1 cellular context compared by ENCODE assay signal in genomic region chr6:85641522-85641915, GRCh38.
TF ChIP-seq lines count a peak whose summit lies in the region.

No MANE protein-coding gene starts in this region.

TF ChIP-seq in IMR-90, 13 proteins besides CTCF, POLR2A, EP300 and RAD21 (continued from another document):
- no peak for TF ChIP-seq USF2 (IDR thresholded peaks at IDR 0.05; ENCODE audit: low read depth, low read length)
- no peak for TF ChIP-seq RFX5 (IDR thresholded peaks at IDR 0.05; ENCODE audit: low read depth, low read length)
- TF ChIP-seq MAFK (IDR thresholded peaks at IDR 0.05; ENCODE audit: low read depth, low read length), result no peak
- TF ChIP-seq RCOR1 (IDR thresholded peaks at IDR 0.05; ENCODE audit: insufficient replicate concordance, low read length), result no peak
- TF ChIP-seq MXI1 (IDR thresholded peaks at IDR 0.05; ENCODE audit: borderline replicate concordance, low read depth, low read length), result no peak
- TF ChIP-seq NFE2L2 (IDR thresholded peaks at IDR 0.05; ENCODE audit: low read depth, low read length), result no peak
- no peak for TF ChIP-seq CEBPB (IDR thresholded peaks at IDR 0.05; ENCODE audit: low read depth, low read length)
- TF ChIP-seq SMC3 (IDR thresholded peaks at IDR 0.05; ENCODE audit: low read depth, low read length), result no peak
- no peak for TF ChIP-seq FOS (IDR thresholded peaks at IDR 0.05; ENCODE audit: low read depth, low read length)
- TF ChIP-seq BHLHE40 (IDR thresholded peaks at IDR 0.05; ENCODE audit: low read depth, low read length), result no peak
